1 cellular context compared by ENCODE assay signal in the genomic region with DNA sequence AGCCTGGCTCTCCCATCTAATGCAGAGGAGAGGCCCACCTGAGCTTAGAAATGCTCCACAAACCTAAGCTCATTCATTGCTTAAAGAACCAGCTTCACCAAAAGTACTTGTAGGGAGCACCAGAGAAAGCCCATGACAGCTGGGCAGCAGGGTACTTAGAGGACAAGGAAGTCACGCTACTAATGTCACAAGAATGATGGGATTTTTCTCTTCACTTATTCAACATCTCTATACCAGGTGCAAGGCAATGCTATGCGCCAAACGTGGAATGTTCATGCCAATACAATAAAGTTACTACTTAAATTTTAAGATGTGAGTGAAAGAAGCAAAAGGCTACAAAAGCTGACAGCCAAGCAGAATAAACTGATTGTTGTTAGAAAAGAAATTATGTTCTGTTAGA.
TF ChIP-seq lines count a peak whose summit lies in the region.

No MANE protein-coding gene starts in this region.

TF ChIP-seq in H1, 55 proteins besides CTCF, POLR2A, EP300 and RAD21:
- TF ChIP-seq HDAC6 (IDR thresholded peaks at IDR 0.05; ENCODE audit: low read depth, low read length), result no peak
- TF ChIP-seq HDAC2 (IDR thresholded peaks at IDR 0.05; ENCODE audit: borderline replicate concordance in 1 of 2, low read depth in 2 of 2, low read length in 2 of 2), result no peak
- TF ChIP-seq SP2 (IDR thresholded peaks at IDR 0.05; ENCODE audit: low read length), result no peak
- no peak for TF ChIP-seq YY1 (IDR thresholded peaks at IDR 0.05; ENCODE audit: low read depth, low read length)
- no peak for TF ChIP-seq SP1 (IDR thresholded peaks at IDR 0.05; ENCODE audit: low read depth, low read length)
- no peak for TF ChIP-seq CHD2 (IDR thresholded peaks at IDR 0.05; ENCODE audit: low read length)
- TF ChIP-seq SIX5 (IDR thresholded peaks at IDR 0.05; ENCODE audit: low read depth, low read length), result no peak
- no peak for TF ChIP-seq GTF2F1 (IDR thresholded peaks at IDR 0.05; ENCODE audit: borderline replicate concordance, low read depth, low read length)
- no peak for TF ChIP-seq SP4 (IDR thresholded peaks at IDR 0.05; ENCODE audit: low read length)
- no peak for TF ChIP-seq SRF (IDR thresholded peaks at IDR 0.05; ENCODE audit: low read depth, low read length)
- no peak for TF ChIP-seq KDM4A (IDR thresholded peaks at IDR 0.05; ENCODE audit: low read depth, low read length, severe bottlenecking)
- TF ChIP-seq CBX5 (IDR thresholded peaks at IDR 0.05; ENCODE audit: low read depth, low read length), result no peak
- no peak for TF ChIP-seq KDM5A (IDR thresholded peaks at IDR 0.05; ENCODE audit: low read length)
- TF ChIP-seq, protein P1, sequence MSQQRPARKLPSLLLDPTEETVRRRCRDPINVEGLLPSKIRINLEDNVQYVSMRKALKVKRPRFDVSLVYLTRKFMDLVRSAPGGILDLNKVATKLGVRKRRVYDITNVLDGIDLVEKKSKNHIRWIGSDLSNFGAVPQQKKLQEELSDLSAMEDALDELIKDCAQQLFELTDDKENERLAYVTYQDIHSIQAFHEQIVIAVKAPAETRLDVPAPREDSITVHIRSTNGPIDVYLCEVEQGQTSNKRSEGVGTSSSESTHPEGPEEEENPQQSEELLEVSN (IDR thresholded peaks at IDR 0.05), result no peak
- TF ChIP-seq TEAD4 (IDR thresholded peaks at IDR 0.05; ENCODE audit: low read depth, low read length), result no peak
